ENCODE assay signal across 27 cellular contexts in genomic region chr2:206962966-206963365, GRCh38. TPM values are rescaled to one million over a fixed set of nuclear protein-coding genes. Genes with fewer than 3 reads are reported as not detected.
DNase-seq lines count a peak whose midpoint lies in the region; ATAC-seq and TF ChIP-seq lines count a peak whose summit lies in the region.
"Had no signal": no experiment of that assay in that cellular context is flagged by ENCODE, and none has a peak within 500 bp of the region (broad histone marks: within the 10 kb centered on the region; RNA-seq: fewer than 3 reads in every experiment).

No MANE protein-coding gene starts in this region.

- no peaks in the 10 kb centered on the region for H3K79me2 ChIP-seq in osteoblast (ENCODE audit: insufficient read depth, low read length)

- no peaks in the 10 kb centered on the region for H3K27me3 Mint-ChIP-seq in chondrocyte (ENCODE audit: low read depth)
- H3K27me3 Mint-ChIP-seq: activated CD8-positive, alpha-beta T cell treated with anti-CD3 and anti-CD28 coated beads for 36 hours; activated naive CD8-positive, alpha-beta T cell; brain; T-helper 17 cell had no signal

- H3K4me3 ChIP-seq in left ventricle myocardium inferior (no peak overlapping the region), right atrium auricular region (no peak overlapping the region), esophagus squamous epithelium (peak overlapping the region in 1 of 4 donors; percentile 19), osteoblast (ENCODE audit: insufficient read depth, low read length) (peak overlapping the region; percentile 51)
- H3K4me3 ChIP-seq: HAP-1, psoas muscle had no signal

- H3K9me3 Mint-ChIP-seq in chondrocyte (ENCODE audit: low read depth): no peaks in the 10 kb centered on the region
- H3K9me3 Mint-ChIP-seq: activated CD8-positive, alpha-beta T cell treated with anti-CD3 and anti-CD28 coated beads for 36 hours; activated T-cell treated with anti-CD3 and anti-CD28 coated beads, Interleukin-2, amount 50 U/mL, for 72 hours; brain; immature natural killer cell; nephron; stimulated activated memory B cell treated with anti-CD40 and anti-IgM and Interleukin-4, amounts not matched to agents 10 μg/mL and 1 μg/mL and 100 μg/mL, for 72 hours had no signal

- TF ChIP-seq POLR2A in esophagus squamous epithelium (IDR thresholded peaks at IDR 0.05): no peak

- ATAC-seq in HG02588 (IDR thresholded peaks at IDR 0.05; ENCODE audit: unreplicated experiment): no peak
- ATAC-seq: activated CD8-positive, alpha-beta T cell treated with anti-CD3 and anti-CD28 coated beads for 36 hours; psoas muscle; stimulated activated memory B cell treated with anti-CD40 and anti-IgM and Interleukin-4, amounts not matched to agents 10 μg/mL and 1 μg/mL and 100 μg/mL, for 72 hours; T-helper 17 cell had no signal

- intact Hi-C loops in left ventricle myocardium inferior (cut with micrococcal nuclease): no loop called here
- intact Hi-C loops in esophagus squamous epithelium (cut with DNase I): no loop called here

- no peaks in the 10 kb centered on the region for H3K4me1 Mint-ChIP-seq in chondrocyte (ENCODE audit: low read depth)
- H3K4me1 Mint-ChIP-seq: immature natural killer cell; stimulated activated memory B cell treated with anti-CD40 and anti-IgM and Interleukin-4, amounts not matched to agents 10 μg/mL and 1 μg/mL and 100 μg/mL, for 72 hours; T-helper 17 cell had no signal

- no peak for DNase-seq in left ventricle myocardium inferior
- DNase-seq in right atrium auricular region (ENCODE audit: low spot score): no peak
- no peak for DNase-seq in esophagus squamous epithelium (lab: John Stamatoyannopoulos, UW)
- DNase-seq in osteoblast (ENCODE audit: insufficient read length, low spot score, missing footprints): no peak
- DNase-seq in NCI-H526 treated with DMSO at 0.1 percent for 48 hours (lab: John Stamatoyannopoulos, UW): no peak
- DNase-seq in chondrocyte (ENCODE audit: low spot score): no peak
- DNase-seq: activated CD8-positive, alpha-beta T cell treated with anti-CD3 and anti-CD28 coated beads for 36 hours; activated T-cell treated with anti-CD3 and anti-CD28 coated beads, Interleukin-2, amount 50 U/mL, for 72 hours; immature natural killer cell; mesendoderm; psoas muscle; SIG-M5; stimulated activated CD4-positive, alpha-beta T cell treated with anti-CD3 and anti-CD28 coated beads, Interleukin-15, amount 100 ng/mL, for 24 hours; T-helper 17 cell; upper lobe of left lung; WERI-Rb-1 had no signal

- TF ChIP-seq CTCF in left ventricle myocardium inferior (IDR thresholded peaks at IDR 0.05; ENCODE audit: borderline replicate concordance): no peak
- no peak for TF ChIP-seq CTCF in right atrium auricular region (IDR thresholded peaks at IDR 0.05)
- no peak for TF ChIP-seq CTCF in esophagus squamous epithelium (IDR thresholded peaks at IDR 0.05)
- no peak for TF ChIP-seq CTCF in osteoblast (IDR thresholded peaks at IDR 0.05; ENCODE audit: extremely low read depth, low read depth, low read length)
- TF ChIP-seq CTCF in chondrocyte (IDR thresholded peaks at IDR 0.05): no peak

- H4K20me1 ChIP-seq in osteoblast (ENCODE audit: insufficient read depth, low read length): no peaks in the 10 kb centered on the region

- H3K27me3 ChIP-seq in left ventricle myocardium inferior (ENCODE audit: low read depth) (no peaks in the 10 kb centered on the region), right atrium auricular region (no peaks in the 10 kb centered on the region), esophagus squamous epithelium (no peaks in the 10 kb centered on the region), osteoblast (ENCODE audit: insufficient read depth, low read length) (no peaks in the 10 kb centered on the region)
- H3K27me3 ChIP-seq: upper lobe of left lung had no signal

- no peaks in the 10 kb centered on the region for H3K36me3 ChIP-seq in left ventricle myocardium inferior
- H3K36me3 ChIP-seq in right atrium auricular region: no peaks in the 10 kb centered on the region
- H3K36me3 ChIP-seq in esophagus squamous epithelium: no peaks in the 10 kb centered on the region
- H3K36me3 ChIP-seq in osteoblast (ENCODE audit: insufficient read depth, low read length): no peaks in the 10 kb centered on the region
- H3K36me3 ChIP-seq: HAP-1, upper lobe of left lung, WERI-Rb-1 had no signal

- H3K4me2 ChIP-seq in osteoblast (ENCODE audit: insufficient read depth, low read length): peak overlapping the region; percentile 63

- no peak overlapping the region for H3K27ac Mint-ChIP-seq in chondrocyte (ENCODE audit: unreplicated experiment)
- H3K27ac Mint-ChIP-seq: activated CD8-positive, alpha-beta T cell treated with anti-CD3 and anti-CD28 coated beads for 36 hours; activated naive CD8-positive, alpha-beta T cell; activated T-cell treated with anti-CD3 and anti-CD28 coated beads, Interleukin-2, amount 50 U/mL, for 72 hours; immature natural killer cell; stimulated activated memory B cell treated with anti-CD40 and anti-IgM and Interleukin-4, amounts not matched to agents 10 μg/mL and 1 μg/mL and 100 μg/mL, for 72 hours; T-helper 17 cell had no signal

- H3K27ac ChIP-seq in left ventricle myocardium inferior (replicated peaks): peak overlapping the region; percentile 39
- H3K27ac ChIP-seq in right atrium auricular region: no peak overlapping the region
- H3K27ac ChIP-seq in esophagus squamous epithelium: peak overlapping the region in 3 of 4 donors; percentile 1 to 53 (median 3)
- no peak overlapping the region for H3K27ac ChIP-seq in osteoblast (ENCODE audit: low read depth, low read length)
- H3K27ac ChIP-seq: psoas muscle, upper lobe of left lung, WERI-Rb-1 had no signal

- 33 to 36% methylated on average over 4 of the region's 4 CpGs for WGBS in esophagus squamous epithelium, 2 donors

- peak overlapping the region; percentile 38 for H2AFZ ChIP-seq in osteoblast (ENCODE audit: low read length)

- no peaks in the 10 kb centered on the region for H3K36me3 Mint-ChIP-seq in chondrocyte (ENCODE audit: low read depth)
- H3K36me3 Mint-ChIP-seq: activated naive CD8-positive, alpha-beta T cell; brain; immature natural killer cell; stimulated activated memory B cell treated with anti-CD40 and anti-IgM and Interleukin-4, amounts not matched to agents 10 μg/mL and 1 μg/mL and 100 μg/mL, for 72 hours had no signal

- H3K9me3 ChIP-seq in left ventricle myocardium inferior (replicated peaks) (no peaks in the 10 kb centered on the region), right atrium auricular region (no peaks in the 10 kb centered on the region), esophagus squamous epithelium (no peaks in the 10 kb centered on the region), osteoblast (ENCODE audit: low read depth, low read length) (no peaks in the 10 kb centered on the region)
- H3K9me3 ChIP-seq: HAP-1, psoas muscle, upper lobe of left lung had no signal

- no peak overlapping the region for H3K4me3 Mint-ChIP-seq in chondrocyte (ENCODE audit: unreplicated experiment)
- H3K4me3 Mint-ChIP-seq: activated CD8-positive, alpha-beta T cell treated with anti-CD3 and anti-CD28 coated beads for 36 hours; activated naive CD8-positive, alpha-beta T cell; activated T-cell treated with anti-CD3 and anti-CD28 coated beads, Interleukin-2, amount 50 U/mL, for 72 hours; brain; immature natural killer cell; nephron; stimulated activated memory B cell treated with anti-CD40 and anti-IgM and Interleukin-4, amounts not matched to agents 10 μg/mL and 1 μg/mL and 100 μg/mL, for 72 hours; T-helper 17 cell had no signal

- H3K4me1 ChIP-seq in left ventricle myocardium inferior (peaks cover 18% of the 10 kb centered on the region), right atrium auricular region (no peaks in the 10 kb centered on the region), esophagus squamous epithelium (peaks cover 0 to 18% (median 0%) of the 10 kb centered on the region in 3 donors), osteoblast (ENCODE audit: insufficient read depth, low read length) (peaks cover under 1% of the 10 kb centered on the region)
- H3K4me1 ChIP-seq: HAP-1, psoas muscle, upper lobe of left lung had no signal

RNA-seq across cellular contexts. Expression of gene CPO, which starts 23.6 kb away (rescaled TPM):
- total RNA-seq in left ventricle myocardium inferior (0.25 TPM), right atrium auricular region (not detected), esophagus squamous epithelium (not detected), osteoblast (not detected in 2 replicates), chondrocyte (0.34 TPM in 1 of 3 replicates, not detected in the others)
- total RNA-seq: activated CD8-positive, alpha-beta T cell treated with anti-CD3 and anti-CD28 coated beads for 36 hours; dermis microvascular lymphatic vessel endothelial cell; epithelial cell of proximal tubule; MCF 10A; NCI-H460; OCI-LY7; upper lobe of left lung had no signal

Comparison
In these comparisons a context has a peak if more than half of its experiments do, and no peak if none do; other contexts are left out.
1. H3K27ac ChIP-seq: peak in left ventricle myocardium inferior (single experiment) and esophagus squamous epithelium (3 of 4); none in right atrium auricular region (0 of 2) and osteoblast (single experiment).